Comparison of ENCODE assay signal across 1 cellular context in the genomic region with DNA sequence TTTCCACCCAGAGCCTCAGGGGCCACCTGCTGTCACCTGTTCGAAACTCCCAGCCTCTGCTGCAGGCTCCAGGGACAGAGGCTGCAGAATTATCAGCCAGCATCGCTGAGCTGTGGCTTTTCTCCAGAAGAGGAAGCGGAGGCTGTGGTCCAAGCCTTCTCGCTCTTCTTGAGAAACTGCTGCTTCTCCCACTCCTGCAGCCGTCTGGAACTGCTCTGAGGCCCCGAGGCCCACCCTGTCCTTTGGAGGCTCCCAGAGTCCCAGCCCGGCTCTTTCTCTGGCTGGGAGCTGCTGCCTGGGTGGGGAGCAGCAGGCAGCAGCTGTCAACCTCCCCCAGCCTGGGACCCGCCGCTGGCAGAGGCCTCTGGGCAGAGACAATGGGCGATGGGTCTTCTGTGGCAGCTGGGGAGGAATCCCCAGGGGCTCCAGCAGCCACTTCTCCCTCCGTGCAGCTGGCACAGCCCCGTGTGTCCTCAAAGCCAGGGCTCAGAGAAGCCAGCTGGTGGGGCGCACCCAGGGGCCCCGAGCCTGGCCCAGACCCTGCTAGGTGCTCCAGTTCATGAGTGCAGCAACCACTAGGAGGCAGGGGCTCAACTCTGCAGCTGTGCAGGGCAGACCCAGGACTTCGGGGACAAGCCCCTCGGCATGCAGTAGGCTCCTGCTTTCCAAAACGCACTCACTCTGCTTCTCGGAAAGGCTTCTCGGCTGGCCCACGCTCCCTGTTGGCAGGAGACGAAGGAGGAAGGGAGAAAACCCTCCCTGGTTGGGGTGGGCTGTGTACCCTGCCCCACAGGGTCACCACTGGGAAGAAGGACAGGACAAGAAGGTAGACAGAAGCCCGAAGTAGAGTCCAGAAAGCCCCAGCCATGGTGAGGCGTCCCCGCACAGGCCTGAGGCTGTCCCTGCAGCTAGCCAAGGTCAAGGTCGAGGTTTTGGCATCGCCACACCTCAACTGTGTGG.
TF ChIP-seq lines count a peak whose summit lies in the region.

No MANE protein-coding gene starts in this region.

TF ChIP-seq in HepG2, 621 proteins besides CTCF, POLR2A, EP300 and RAD21 (continued from another document):
- 0 out of 2 replicates have a peak, but pooled peaks have one; percentile 29 for TF ChIP-seq KDM2A (CRISPR knock-in tag; IDR thresholded peaks at IDR 0.05; ENCODE audit: borderline replicate concordance, low read depth)
- no peak for TF ChIP-seq ARNT (IDR thresholded peaks at IDR 0.05)
- 0 out of 2 replicates have a peak, but pooled peaks have one; percentile 2 for TF ChIP-seq SMC3 (IDR thresholded peaks at IDR 0.05; ENCODE audit: low read length)
